Comparison of ENCODE assay signal across 1 cellular context in the genomic region with DNA sequence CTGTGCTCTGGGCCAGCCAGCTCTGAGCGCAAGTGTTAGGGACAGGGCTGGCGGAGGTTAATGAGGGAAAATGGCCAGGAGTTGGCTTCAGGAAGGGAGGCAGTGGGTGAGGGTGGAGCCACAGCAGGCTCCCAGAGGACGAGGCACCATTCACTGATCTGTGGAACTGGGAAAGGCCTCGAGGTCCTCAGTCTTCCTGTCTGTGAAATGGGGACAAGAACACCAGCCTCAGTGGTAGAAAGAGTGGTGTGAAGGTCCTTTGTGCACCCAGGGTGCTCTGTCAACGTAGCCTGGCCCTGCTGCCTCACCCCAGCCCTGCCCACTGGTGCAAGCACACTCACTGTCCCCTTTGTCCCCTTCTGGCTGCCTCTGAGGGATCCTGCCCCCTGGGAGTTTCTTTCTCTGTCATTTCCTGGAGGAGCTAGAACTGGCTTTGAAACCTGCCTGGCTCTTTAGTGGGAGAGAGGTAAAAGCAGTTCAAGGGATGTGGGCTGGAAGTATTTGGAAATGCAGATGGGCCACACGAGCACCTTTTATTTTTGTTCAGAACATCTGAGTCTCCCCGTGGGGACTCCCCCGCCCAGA.
A peak's percentile ranks its signal among the peaks of the same experiment; 100 is the strongest.
TF ChIP-seq lines count a peak whose summit lies in the region.

No MANE protein-coding gene starts in this region.

TF ChIP-seq in H1, 55 proteins besides CTCF, POLR2A, EP300 and RAD21:
- TF ChIP-seq ZNF274 (IDR thresholded peaks at IDR 0.05; ENCODE audit: borderline replicate concordance, extremely low read depth, low read length) (no peak), TAF7 (optimal IDR thresholded peaks at IDR 0.05; ENCODE audit: borderline replicate concordance, low read depth, low read length) (no peak), SIN3A (conservative IDR thresholded peaks at IDR 0.05 in 1 of 2, IDR thresholded peaks at IDR 0.05 in 1 of 2; ENCODE audit: low read depth in 1 of 2, low read length in 2 of 2) (no peak), BRCA1 (IDR thresholded peaks at IDR 0.05; ENCODE audit: low read depth, low read length) (no peak), PHF8 (conservative IDR thresholded peaks at IDR 0.05; ENCODE audit: low read depth, low read length) (no peak), NANOG (IDR thresholded peaks at IDR 0.05; ENCODE audit: insufficient read depth, low read depth, low read length, poor library complexity, severe bottlenecking) (no peak), KDM1A (IDR thresholded peaks at IDR 0.05; ENCODE audit: borderline replicate concordance, low read length) (peak; percentile 97; the same call in 1 of the 2 replicates), SP2 (IDR thresholded peaks at IDR 0.05; ENCODE audit: low read length) (no peak), HDAC2 (IDR thresholded peaks at IDR 0.05; ENCODE audit: borderline replicate concordance in 1 of 2, low read depth in 2 of 2, low read length in 2 of 2) (peak in 1 of 2 experiments; percentile 96; a peak in 2 of 4 replicates), TCF12 (IDR thresholded peaks at IDR 0.05; ENCODE audit: low read depth, low read length) (no peak), CBX5 (IDR thresholded peaks at IDR 0.05; ENCODE audit: low read depth, low read length) (no peak), BCL11A (IDR thresholded peaks at IDR 0.05; ENCODE audit: low read depth in 2 of 2, low read length in 2 of 2) (no peak)
